Comparison of ENCODE assay signal across 1 cellular context in the genomic region with DNA sequence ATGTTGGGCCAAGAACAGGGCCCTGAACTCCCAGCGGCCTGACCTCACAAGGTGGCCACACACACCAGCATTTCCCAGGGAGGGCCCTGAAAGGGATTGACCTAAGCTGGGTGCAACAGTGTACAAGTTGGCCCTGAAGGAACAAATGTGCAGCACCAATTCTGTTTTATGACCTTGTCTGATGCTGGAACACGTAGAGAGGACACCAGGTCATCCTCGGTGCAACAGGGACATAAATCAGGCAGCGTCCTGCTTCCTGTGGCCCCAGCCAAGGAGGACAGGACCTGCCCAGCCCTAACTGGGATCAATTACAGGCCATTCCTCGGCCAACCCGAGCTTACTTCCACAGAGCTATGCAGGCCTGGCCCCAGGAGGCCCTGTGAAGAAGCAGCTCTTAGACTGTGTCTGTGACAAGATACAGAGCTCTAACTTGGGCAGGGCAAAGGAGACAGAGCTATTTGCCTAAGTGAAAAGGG.
TF ChIP-seq lines count a peak whose summit lies in the region.

No MANE protein-coding gene starts in this region.

TF ChIP-seq in GM23338, 12 proteins besides CTCF, POLR2A, EP300 and RAD21:
- TF ChIP-seq, protein P1, sequence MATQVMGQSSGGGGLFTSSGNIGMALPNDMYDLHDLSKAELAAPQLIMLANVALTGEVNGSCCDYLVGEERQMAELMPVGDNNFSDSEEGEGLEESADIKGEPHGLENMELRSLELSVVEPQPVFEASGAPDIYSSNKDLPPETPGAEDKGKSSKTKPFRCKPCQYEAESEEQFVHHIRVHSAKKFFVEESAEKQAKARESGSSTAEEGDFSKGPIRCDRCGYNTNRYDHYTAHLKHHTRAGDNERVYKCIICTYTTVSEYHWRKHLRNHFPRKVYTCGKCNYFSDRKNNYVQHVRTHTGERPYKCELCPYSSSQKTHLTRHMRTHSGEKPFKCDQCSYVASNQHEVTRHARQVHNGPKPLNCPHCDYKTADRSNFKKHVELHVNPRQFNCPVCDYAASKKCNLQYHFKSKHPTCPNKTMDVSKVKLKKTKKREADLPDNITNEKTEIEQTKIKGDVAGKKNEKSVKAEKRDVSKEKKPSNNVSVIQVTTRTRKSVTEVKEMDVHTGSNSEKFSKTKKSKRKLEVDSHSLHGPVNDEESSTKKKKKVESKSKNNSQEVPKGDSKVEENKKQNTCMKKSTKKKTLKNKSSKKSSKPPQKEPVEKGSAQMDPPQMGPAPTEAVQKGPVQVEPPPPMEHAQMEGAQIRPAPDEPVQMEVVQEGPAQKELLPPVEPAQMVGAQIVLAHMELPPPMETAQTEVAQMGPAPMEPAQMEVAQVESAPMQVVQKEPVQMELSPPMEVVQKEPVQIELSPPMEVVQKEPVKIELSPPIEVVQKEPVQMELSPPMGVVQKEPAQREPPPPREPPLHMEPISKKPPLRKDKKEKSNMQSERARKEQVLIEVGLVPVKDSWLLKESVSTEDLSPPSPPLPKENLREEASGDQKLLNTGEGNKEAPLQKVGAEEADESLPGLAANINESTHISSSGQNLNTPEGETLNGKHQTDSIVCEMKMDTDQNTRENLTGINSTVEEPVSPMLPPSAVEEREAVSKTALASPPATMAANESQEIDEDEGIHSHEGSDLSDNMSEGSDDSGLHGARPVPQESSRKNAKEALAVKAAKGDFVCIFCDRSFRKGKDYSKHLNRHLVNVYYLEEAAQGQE (IDR thresholded peaks at IDR 0.05; ENCODE audit: unreplicated experiment), result no peak
- TF ChIP-seq POLR2AphosphoS5 (IDR thresholded peaks at IDR 0.05; ENCODE audit: low read depth) (no peak), CREB1 (CRISPR knock-in tag; IDR thresholded peaks at IDR 0.05; ENCODE audit: low read depth) (no peak), EZH2phosphoT487 (IDR thresholded peaks at IDR 0.05; ENCODE audit: unreplicated experiment) (no peak)
- TF ChIP-seq, protein P2, sequence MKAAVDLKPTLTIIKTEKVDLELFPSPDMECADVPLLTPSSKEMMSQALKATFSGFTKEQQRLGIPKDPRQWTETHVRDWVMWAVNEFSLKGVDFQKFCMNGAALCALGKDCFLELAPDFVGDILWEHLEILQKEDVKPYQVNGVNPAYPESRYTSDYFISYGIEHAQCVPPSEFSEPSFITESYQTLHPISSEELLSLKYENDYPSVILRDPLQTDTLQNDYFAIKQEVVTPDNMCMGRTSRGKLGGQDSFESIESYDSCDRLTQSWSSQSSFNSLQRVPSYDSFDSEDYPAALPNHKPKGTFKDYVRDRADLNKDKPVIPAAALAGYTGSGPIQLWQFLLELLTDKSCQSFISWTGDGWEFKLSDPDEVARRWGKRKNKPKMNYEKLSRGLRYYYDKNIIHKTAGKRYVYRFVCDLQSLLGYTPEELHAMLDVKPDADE (IDR thresholded peaks at IDR 0.05), result no peak
TF ChIP-seq in GM23338: peak in this region for 0.
